ENCODE assay signal across 8 cellular contexts in genomic region chr1:167533851-167534300, GRCh38. TPM values are rescaled to one million over a fixed set of nuclear protein-coding genes. Genes with fewer than 3 reads are reported as not detected.
DNase-seq lines count a peak whose midpoint lies in the region; ATAC-seq, FAIRE-seq and TF ChIP-seq lines count a peak whose summit lies in the region.

No MANE protein-coding gene starts in this region.

- H3K9me3 ChIP-seq in PC-3 (ENCODE audit: low read length) (no peaks in the 10 kb centered on the region), tibial nerve (no peaks in the 10 kb centered on the region)

- no peaks in the 10 kb centered on the region for H3K9me2 ChIP-seq in PC-3 (replicated peaks; ENCODE audit: low read length)

- H3K36me3 ChIP-seq in PC-3 (ENCODE audit: low read depth, low read length) (no peaks in the 10 kb centered on the region), tibial nerve (no peaks in the 10 kb centered on the region)

- no peaks in the 10 kb centered on the region for H3K36me3 Mint-ChIP-seq in activated T-cell treated with anti-CD3 and anti-CD28 coated beads, Interleukin-2, amount 50 U/mL, for 4 hours (ENCODE audit: insufficient read depth)
- no peaks in the 10 kb centered on the region for H3K36me3 Mint-ChIP-seq in natural killer cell treated with Interleukin-12 subunit alpha and Interleukin-12 subunit beta and Interleukin-15 and Interleukin-18, amount 100 ng/mL, for 72 hours

- no peak overlapping the region for H3K4me3 ChIP-seq in Jurkat, Clone E6-1 (ENCODE audit: low read length)
- H3K4me3 ChIP-seq in PC-3 (ENCODE audit: low read length) (no peak overlapping the region), fibroblast of mammary gland (ENCODE audit: control insufficient read depth, low read depth, low read length) (no peak overlapping the region), tibial nerve (no peak overlapping the region)

- intact Hi-C loops in PC-3 (cut with micrococcal nuclease) = loop anchor here (1.0 to 5.0 kb wide), 6 partner anchors 79 to 467 kb away; partner anchors contain the start of gene POU2F1

- TF ChIP-seq CTCF in 22Rv1 (IDR thresholded peaks at IDR 0.05) (peak; percentile 99), PC-3 (conservative IDR thresholded peaks at IDR 0.05; ENCODE audit: low read depth, low read length) (peak; percentile 97), fibroblast of mammary gland (conservative IDR thresholded peaks at IDR 0.05; ENCODE audit: control insufficient read depth, insufficient read depth, low read depth, low read length) (peak; percentile 91), tibial nerve (IDR thresholded peaks at IDR 0.05) (peak; percentile 79 to 89 (median 84))

- WGBS in tibial nerve, 2 donors = 12 to 16% methylated on average over 7 to 8 of the region's 8 CpGs

- H3K9ac ChIP-seq in PC-3 (ENCODE audit: low read length) = no peak overlapping the region

- peaks cover 3% of the 10 kb centered on the region for H3K4me1 Mint-ChIP-seq in activated T-cell treated with anti-CD3 and anti-CD28 coated beads, Interleukin-2, amount 50 U/mL, for 4 hours (ENCODE audit: low read depth)
- peaks cover 4 to 7% of the 10 kb centered on the region in 2 donors for H3K4me1 Mint-ChIP-seq in natural killer cell treated with Interleukin-12 subunit alpha and Interleukin-12 subunit beta and Interleukin-15 and Interleukin-18, amount 100 ng/mL, for 72 hours (ENCODE audit: low read depth in 2 of 2)

- H3K4me1 ChIP-seq in PC-3 (ENCODE audit: insufficient read depth, low read length) (no peaks in the 10 kb centered on the region), tibial nerve (peaks cover 0 to 4% (median 0%) of the 10 kb centered on the region in 4 donors)

- no peak overlapping the region for H3K4me2 ChIP-seq in PC-3 (ENCODE audit: low read length)

- CTCF ChIA-PET in PC-3 (lab: Charles Lee) = interaction anchor here (0.6 to 2.0 kb wide), 5 partner anchors 77 to 266 kb away, joined by 3 to 8 read pairs (median 5); no protein-coding TSS in a partner anchor

- 0 out of 2 replicates have a peak, but pooled peaks cover 5% of the 10 kb centered on the region for H3K27me3 ChIP-seq in PC-3 (ENCODE audit: low read length)
- H3K27me3 ChIP-seq in tibial nerve = no peaks in the 10 kb centered on the region

- H3K27ac ChIP-seq in 22Rv1 = no peak overlapping the region
- H3K27ac ChIP-seq in PC-3 (ENCODE audit: low read length) = no peak overlapping the region
- no peak overlapping the region for H3K27ac ChIP-seq in tibial nerve

- peak; percentile 98 for ATAC-seq in PC-3
- peak; percentile 73 to 84 for ATAC-seq in activated T-cell treated with anti-CD3 and anti-CD28 coated beads, Interleukin-2, amount 50 U/mL, for 4 hours
- peak; percentile 73 to 83 for ATAC-seq in natural killer cell treated with Interleukin-12 subunit alpha and Interleukin-12 subunit beta and Interleukin-15 and Interleukin-18, amount 100 ng/mL, for 72 hours

- no peaks in the 10 kb centered on the region for H3K27me3 Mint-ChIP-seq in activated T-cell treated with anti-CD3 and anti-CD28 coated beads, Interleukin-2, amount 50 U/mL, for 4 hours (ENCODE audit: low read depth)
- H3K27me3 Mint-ChIP-seq in natural killer cell treated with Interleukin-12 subunit alpha and Interleukin-12 subunit beta and Interleukin-15 and Interleukin-18, amount 100 ng/mL, for 72 hours = no peaks in the 10 kb centered on the region

- no TSS peak for BruUV-seq in PC-3 (replicated peaks; lab: Mats Ljungman, UMichigan)

- POLR2A ChIA-PET in PC-3 (lab: Charles Lee; ENCODE audit: unreplicated experiment) = interaction anchor here (0.9 kb wide), 1 partner anchor 20 kb away, joined by 11 read pairs; no protein-coding TSS in a partner anchor

- H3K79me2 ChIP-seq in PC-3 (ENCODE audit: low read length) = no peaks in the 10 kb centered on the region

- DNase-seq in GM12891 (ENCODE audit: insufficient read length, low spot score) (peak; percentile 51), PC-3 (peak; percentile 90), fibroblast of mammary gland (ENCODE audit: low read depth) (peak; percentile 62), tibial nerve (ENCODE audit: low spot score in 2 of 2) (peak in 1 of 2 donors; percentile 76)
- DNase-seq in Jurkat, Clone E6-1 (ENCODE audit: low read depth, low spot score) = peak; percentile 43
- DNase-seq in activated T-cell treated with anti-CD3 and anti-CD28 coated beads, Interleukin-2, amount 50 U/mL, for 4 hours = peak; percentile 63
- DNase-seq in natural killer cell treated with Interleukin-12 subunit alpha and Interleukin-12 subunit beta and Interleukin-15 and Interleukin-18, amount 100 ng/mL, for 72 hours (ENCODE audit: low spot score) = peak; percentile 70

- no peaks in the 10 kb centered on the region for H4K20me1 ChIP-seq in PC-3 (ENCODE audit: low read length)

- TF ChIP-seq POLR2A in GM12891 (IDR thresholded peaks at IDR 0.05; ENCODE audit: low read depth, low read length) (no peak), tibial nerve (IDR thresholded peaks at IDR 0.05) (no peak)

- no peak overlapping the region for H3K4me3 Mint-ChIP-seq in activated T-cell treated with anti-CD3 and anti-CD28 coated beads, Interleukin-2, amount 50 U/mL, for 4 hours
- H3K4me3 Mint-ChIP-seq in natural killer cell treated with Interleukin-12 subunit alpha and Interleukin-12 subunit beta and Interleukin-15 and Interleukin-18, amount 100 ng/mL, for 72 hours = no peak overlapping the region

- H3F3A ChIP-seq in PC-3 (ENCODE audit: low read length, unreplicated experiment) = no peaks in the 10 kb centered on the region

- TF ChIP-seq EP300 in tibial nerve (IDR thresholded peaks at IDR 0.05) = no peak

- FAIRE-seq in GM12891 (lab: Jason Lieb, UNC) = peak; percentile 76

- H2AFZ ChIP-seq in PC-3 (ENCODE audit: low read length) = no peak overlapping the region

- H3K9me3 Mint-ChIP-seq in activated T-cell treated with anti-CD3 and anti-CD28 coated beads, Interleukin-2, amount 50 U/mL, for 4 hours = no peaks in the 10 kb centered on the region
- H3K9me3 Mint-ChIP-seq in natural killer cell treated with Interleukin-12 subunit alpha and Interleukin-12 subunit beta and Interleukin-15 and Interleukin-18, amount 100 ng/mL, for 72 hours = no peaks in the 10 kb centered on the region

- no peak overlapping the region for H3K27ac Mint-ChIP-seq in natural killer cell treated with Interleukin-12 subunit alpha and Interleukin-12 subunit beta and Interleukin-15 and Interleukin-18, amount 100 ng/mL, for 72 hours

TF ChIP-seq in GM12891, 5 proteins besides CTCF, POLR2A, EP300 and RAD21:
- no peak for TF ChIP-seq SPI1 (IDR thresholded peaks at IDR 0.05; ENCODE audit: low read depth, low read length)
- no peak for TF ChIP-seq PAX5 (IDR thresholded peaks at IDR 0.05; ENCODE audit: insufficient read depth, low read length, severe bottlenecking)
- no peak for TF ChIP-seq POU2F2 (IDR thresholded peaks at IDR 0.05; ENCODE audit: low read depth, low read length)
- no peak for TF ChIP-seq TAF1 (IDR thresholded peaks at IDR 0.05; ENCODE audit: low read depth, low read length)
- no peak for TF ChIP-seq POLR2AphosphoS5 (IDR thresholded peaks at IDR 0.05; ENCODE audit: low read depth, low read length)

RNA-seq across cellular contexts. Expression of gene CD247, which starts 15.5 kb away (rescaled TPM):
- polyA plus RNA-seq in GM12891 (2012; ENCODE audit: low read depth, missing spikeins) = 0.26 TPM
- polyA plus RNA-seq in Jurkat, Clone E6-1 (2012; ENCODE audit: insufficient read depth, insufficient read length) = 109 TPM
- 0.17 TPM in 1 of 2 replicates, not detected in the other for total RNA-seq in PC-3 (2014; rRNA removed)
- 10 to 100 TPM; 63.7 to 93.5 (median 73.2) TPM for total RNA-seq in activated T-cell treated with anti-CD3 and anti-CD28 coated beads, Interleukin-2, amount 50 U/mL, for 4 hours
- total RNA-seq in natural killer cell treated with Interleukin-12 subunit alpha and Interleukin-12 subunit beta and Interleukin-15 and Interleukin-18, amount 100 ng/mL, for 72 hours = 100 to 1,000 TPM; 169 to 384 TPM
- total RNA-seq in tibial nerve = 1 to 10 TPM in 3 of 4 donors, not detected in 1; 1.2 to 1.5 (median 1.4) TPM

RNA-seq across cellular contexts. Expression of gene CREG1, which starts 19.7 kb away (rescaled TPM):
- 5.7 TPM for polyA plus RNA-seq in GM12891 (2012; ENCODE audit: low read depth, missing spikeins)
- polyA plus RNA-seq in Jurkat, Clone E6-1 (2012; ENCODE audit: insufficient read depth, insufficient read length) = 29.7 TPM
- total RNA-seq in PC-3 (2014; rRNA removed) = 55.7 and 63.9 TPM in 2 replicates
- total RNA-seq in activated T-cell treated with anti-CD3 and anti-CD28 coated beads, Interleukin-2, amount 50 U/mL, for 4 hours = 10 to 100 TPM; 12.5 to 14.5 (median 14.3) TPM
- total RNA-seq in natural killer cell treated with Interleukin-12 subunit alpha and Interleukin-12 subunit beta and Interleukin-15 and Interleukin-18, amount 100 ng/mL, for 72 hours = 10 to 100 TPM; 15.8 to 16.2 TPM
- 100 to 1,000 TPM; 154 to 191 (median 164) TPM for total RNA-seq in tibial nerve

Comparison
In these comparisons a context has a peak if more than half of its experiments do, and no peak if none do; other contexts are left out.
1. RNA of gene CD247, which starts 15.5 kb away (total RNA-seq): 169 to 384 TPM in natural killer cell treated with Interleukin-12 subunit alpha and Interleukin-12 subunit beta and Interleukin-15 and Interleukin-18, amount 100 ng/mL, for 72 hours and 63.7 to 93.5 TPM in activated T-cell treated with anti-CD3 and anti-CD28 coated beads, Interleukin-2, amount 50 U/mL, for 4 hours; 1.2 to 1.5 TPM in tibial nerve and 0.17 TPM in PC-3; every median in the first group is over 10 times any median in the second.
2. Peak in every context shown above with its lines, with median percentiles within 50 percentile points of each other: CTCF ChIP-seq and ATAC-seq.